In the genomic region with DNA sequence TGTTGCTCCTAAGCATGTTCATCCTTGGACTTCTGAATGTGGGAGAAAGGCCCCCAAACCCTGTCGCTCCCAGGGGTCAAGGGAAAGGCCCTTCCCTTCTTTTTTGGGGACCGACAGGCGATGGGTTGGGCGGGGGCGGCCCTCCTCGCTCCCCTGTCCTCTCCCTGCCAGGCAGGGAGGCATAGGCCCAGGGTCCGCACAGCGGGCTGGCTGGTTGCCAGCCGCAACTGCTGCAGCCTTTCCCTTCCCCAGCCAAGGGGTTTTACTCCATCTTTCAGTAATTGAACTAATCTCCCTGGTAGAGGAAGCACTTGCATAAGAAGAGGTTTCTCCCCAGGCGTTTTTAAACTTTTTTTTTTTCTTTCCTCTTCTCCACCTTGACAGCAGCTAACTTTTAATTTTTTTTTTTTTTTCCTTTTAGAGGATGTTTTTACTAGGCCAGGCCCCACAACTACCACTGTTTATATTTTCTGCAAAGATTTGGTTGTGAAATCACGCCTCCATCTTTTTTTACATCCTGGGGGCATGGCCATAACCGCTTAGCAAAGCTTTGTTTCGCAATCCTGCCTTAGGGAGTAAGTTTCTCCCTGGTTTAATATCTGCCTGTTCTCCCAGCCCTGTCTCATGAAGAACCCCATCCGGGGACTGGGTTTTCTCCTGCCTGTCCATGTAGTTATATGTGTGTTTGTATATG, we compare ENCODE assay signal across 10 cellular contexts.
DNase-seq lines count a peak whose midpoint lies in the region; ATAC-seq and TF ChIP-seq lines count a peak whose summit lies in the region.
"Had no signal": no experiment of that assay in that cellular context is flagged by ENCODE, and none has a peak within 500 bp of the region (broad histone marks: within the 10 kb centered on the region; RNA-seq: fewer than 3 reads in every experiment).

No MANE protein-coding gene starts in this region.

- DNase-seq in Right ventricle myocardium superior (no peak), right atrium auricular region (ENCODE audit: low spot score) (no peak), SK-N-DZ (ENCODE audit: low spot score) (peak; percentile 24), hepatocyte (ENCODE audit: low spot score) (peak; percentile 73), vagina (ENCODE audit: extremely low spot score in 2 of 2) (no peak), NCI-H510A (lab: John Stamatoyannopoulos, UW) (no peak), OCI-LY7 (ENCODE audit: low spot score) (no peak)
- no peak for DNase-seq in activated CD8-positive, alpha-beta T cell treated with anti-CD3 and anti-CD28 coated beads for 36 hours

- H3K9me3 Mint-ChIP-seq in activated CD8-positive, alpha-beta T cell treated with anti-CD3 and anti-CD28 coated beads for 36 hours = no peaks in the 10 kb centered on the region

- ATAC-seq in Right ventricle myocardium superior (ENCODE audit: poor library complexity) = peak; percentile 31
- no peak for ATAC-seq in activated CD8-positive, alpha-beta T cell treated with anti-CD3 and anti-CD28 coated beads for 36 hours
- ATAC-seq: activated CD4-positive, CD25-positive, alpha-beta regulatory T cell treated with anti-CD3 and anti-CD28 coated beads, Interleukin-2, amount 50 U/mL, for 24 hours had no signal

- no peaks in the 10 kb centered on the region for H4K20me1 ChIP-seq in hepatocyte (ENCODE audit: insufficient read depth, poor library complexity, severe bottlenecking)
- no peaks in the 10 kb centered on the region for H4K20me1 ChIP-seq in OCI-LY7 (ENCODE audit: insufficient read depth, low read length)
- H4K20me1 ChIP-seq: BLaER1 had no signal

- TF ChIP-seq POLR2A in vagina (IDR thresholded peaks at IDR 0.05) = no peak

- no peaks in the 10 kb centered on the region for H3K27me3 ChIP-seq in right atrium auricular region
- no peaks in the 10 kb centered on the region for H3K27me3 ChIP-seq in hepatocyte
- H3K27me3 ChIP-seq in vagina = no peaks in the 10 kb centered on the region
- H3K27me3 ChIP-seq: BLaER1 had no signal

- H3K36me3 ChIP-seq in right atrium auricular region = no peaks in the 10 kb centered on the region
- H3K36me3 ChIP-seq in hepatocyte (replicated peaks; ENCODE audit: insufficient read depth, low read depth) = no peaks in the 10 kb centered on the region
- H3K36me3 ChIP-seq in vagina = no peaks in the 10 kb centered on the region
- H3K36me3 ChIP-seq in OCI-LY7 (ENCODE audit: insufficient read depth, low read length) = no peaks in the 10 kb centered on the region
- H3K36me3 ChIP-seq: BLaER1 had no signal

- no peaks in the 10 kb centered on the region for H3K4me1 Mint-ChIP-seq in activated CD8-positive, alpha-beta T cell treated with anti-CD3 and anti-CD28 coated beads for 36 hours (ENCODE audit: low read depth)

- H3K27ac Mint-ChIP-seq in activated CD8-positive, alpha-beta T cell treated with anti-CD3 and anti-CD28 coated beads for 36 hours = no peak overlapping the region

- H3K9me2 ChIP-seq in hepatocyte (replicated peaks; ENCODE audit: insufficient read depth) (no peaks in the 10 kb centered on the region), OCI-LY7 (ENCODE audit: insufficient read depth, low read length) (no peaks in the 10 kb centered on the region)

- H3K4me3 ChIP-seq in right atrium auricular region (no peak overlapping the region), hepatocyte (no peak overlapping the region), vagina (no peak overlapping the region), OCI-LY7 (ENCODE audit: low read depth, low read length, poor library complexity, severe bottlenecking) (no peak overlapping the region)
- H3K4me3 ChIP-seq: BLaER1 had no signal

- H3K36me3 Mint-ChIP-seq in activated CD8-positive, alpha-beta T cell treated with anti-CD3 and anti-CD28 coated beads for 36 hours (ENCODE audit: low read depth) = no peaks in the 10 kb centered on the region

- no peak for TF ChIP-seq CTCF in right atrium auricular region (IDR thresholded peaks at IDR 0.05)
- TF ChIP-seq CTCF in hepatocyte (IDR thresholded peaks at IDR 0.05; ENCODE audit: poor library complexity) = no peak
- no peak for TF ChIP-seq CTCF in vagina (IDR thresholded peaks at IDR 0.05)
- no peak for TF ChIP-seq CTCF in activated CD8-positive, alpha-beta T cell treated with anti-CD3 and anti-CD28 coated beads for 36 hours (IDR thresholded peaks at IDR 0.05)
- TF ChIP-seq CTCF in OCI-LY7 (conservative IDR thresholded peaks at IDR 0.05; ENCODE audit: low read length) = no peak

- POLR2A ChIA-PET in activated CD8-positive, alpha-beta T cell treated with anti-CD3 and anti-CD28 coated beads for 36 hours (lab: Charles Lee) = no interaction called here
- POLR2A ChIA-PET in OCI-LY7 (lab: Charles Lee) = interaction anchor here (0.6 to 1.4 kb wide), 4 partner anchors 10 to 123 kb away, joined by 3 to 4 read pairs (median 4); no protein-coding TSS in a partner anchor

- H3K27me3 Mint-ChIP-seq in activated CD8-positive, alpha-beta T cell treated with anti-CD3 and anti-CD28 coated beads for 36 hours = no peaks in the 10 kb centered on the region

- BruUV-seq in OCI-LY7 (replicated peaks; lab: Mats Ljungman, UMichigan) = no TSS peak

- H3K79me2 ChIP-seq in hepatocyte (no peaks in the 10 kb centered on the region), OCI-LY7 (ENCODE audit: insufficient read depth, low read depth, low read length) (no peaks in the 10 kb centered on the region)

- peak overlapping the region; percentile 21 for H3K4me2 ChIP-seq in hepatocyte
- no peak overlapping the region for H3K4me2 ChIP-seq in OCI-LY7 (ENCODE audit: low read length)
- H3K4me2 ChIP-seq: BLaER1 had no signal

- H3K4me1 ChIP-seq in right atrium auricular region (no peaks in the 10 kb centered on the region), hepatocyte (ENCODE audit: insufficient read depth) (peaks cover 9% of the 10 kb centered on the region), vagina (peaks cover 16% of the 10 kb centered on the region), OCI-LY7 (ENCODE audit: insufficient read depth, low read length, poor library complexity, severe bottlenecking) (peaks cover 5% of the 10 kb centered on the region)
- H3K4me1 ChIP-seq: BLaER1 had no signal

- CTCF ChIA-PET in activated CD8-positive, alpha-beta T cell treated with anti-CD3 and anti-CD28 coated beads for 36 hours (lab: Charles Lee) = no interaction called here
- CTCF ChIA-PET in OCI-LY7 (lab: Charles Lee; ENCODE audit: unreplicated experiment) = no interaction called here

- H2AFZ ChIP-seq in hepatocyte (no peak overlapping the region), OCI-LY7 (ENCODE audit: low read length) (no peak overlapping the region)

- H3K9me3 ChIP-seq in right atrium auricular region (no peaks in the 10 kb centered on the region), hepatocyte (ENCODE audit: low read depth) (no peaks in the 10 kb centered on the region), vagina (no peaks in the 10 kb centered on the region), OCI-LY7 (ENCODE audit: low read length) (no peaks in the 10 kb centered on the region)

- intact Hi-C loops in Right ventricle myocardium superior (cut with DNase I) (no loop called here), vagina (cut with DNase I) (no loop called here), OCI-LY7 (cut with micrococcal nuclease; ENCODE audit: unreplicated experiment) (no loop called here)
- intact Hi-C loops in activated CD8-positive, alpha-beta T cell treated with anti-CD3 and anti-CD28 coated beads for 36 hours (cut with micrococcal nuclease) = no loop called here

- WGBS in hepatocyte (ENCODE audit: low lambda C conversion rate, missing lambda C conversion rate) = 52% methylated on average over 14 of the region's 14 CpGs

- no peak overlapping the region for H3K4me3 Mint-ChIP-seq in activated CD8-positive, alpha-beta T cell treated with anti-CD3 and anti-CD28 coated beads for 36 hours

- H3K27ac ChIP-seq in right atrium auricular region (no peak overlapping the region), hepatocyte (peak overlapping the region; percentile 44), vagina (peak overlapping the region; percentile 17), OCI-LY7 (ENCODE audit: low read depth, low read length, poor library complexity, severe bottlenecking) (no peak overlapping the region)
- H3K27ac ChIP-seq: BLaER1 had no signal

Comparison
In these comparisons a context has a peak if more than half of its experiments do, and no peak if none do; other contexts are left out.
1. DNase-seq: peak in SK-N-DZ (single experiment) and hepatocyte (single experiment); none in Right ventricle myocardium superior (single experiment), right atrium auricular region (single experiment), vagina (0 of 2), NCI-H510A (single experiment), activated CD8-positive, alpha-beta T cell treated with anti-CD3 and anti-CD28 coated beads for 36 hours (single experiment) and OCI-LY7 (single experiment).
2. H3K27ac ChIP-seq: peak in hepatocyte (single experiment) and vagina (single experiment); none in right atrium auricular region (0 of 2) and OCI-LY7 (single experiment).